ENCODE assay signal across 8 cellular contexts in genomic region chr22:24146791-24147353, GRCh38. TPM values are rescaled to one million over a fixed set of nuclear protein-coding genes. Genes with fewer than 3 reads are reported as not detected.
DNase-seq lines count a peak whose midpoint lies in the region; ATAC-seq and TF ChIP-seq lines count a peak whose summit lies in the region.

No MANE protein-coding gene starts in this region.

- peak; percentile 82 for DNase-seq in HT1080 (ENCODE audit: low read depth)
- peak; percentile 58 to 86 for DNase-seq in cardiac fibroblast (ENCODE audit: low read depth in 2 of 2)
- DNase-seq in erythroblast (lab: John Stamatoyannopoulos, UW), result no peak
- DNase-seq in activated CD4-positive, alpha-beta T cell treated with anti-CD3 and anti-CD28 coated beads for 48 hours, result no peak
- no peak for DNase-seq in cerebellar cortex (ENCODE audit: low spot score)

- peaks cover 26% of the 10 kb centered on the region for H3K4me1 ChIP-seq in mesodermal cell (ENCODE audit: control insufficient read depth, insufficient read depth, low read length, poor library complexity, severe bottlenecking)

- 65 to 82% methylated on average over 2 to 3 of the region's 4 CpGs for WGBS in mesodermal cell (ENCODE audit: insufficient coverage in 2 of 2), 2 experiments

- no peaks in the 10 kb centered on the region for H3K9me3 ChIP-seq in mesodermal cell (ENCODE audit: control insufficient read depth, low read length)

- TF ChIP-seq POLR2A in erythroblast (IDR thresholded peaks at IDR 0.05; ENCODE audit: low read length), result no peak

- peaks cover 11% of the 10 kb centered on the region for H3K36me3 ChIP-seq in mesodermal cell (ENCODE audit: control insufficient read depth, insufficient read depth, low read length)

- H3K4me3 ChIP-seq in cardiac fibroblast (replicated peaks in 1 of 2; ENCODE audit: low read depth in 2 of 2, low read length in 2 of 2) (no peak overlapping the region), mesodermal cell (ENCODE audit: extremely low read depth, insufficient read depth, low read length, poor library complexity, severe bottlenecking) (no peak overlapping the region)

- ATAC-seq in GM21447 (IDR thresholded peaks at IDR 0.05; ENCODE audit: unreplicated experiment), result no peak

- H3K27ac ChIP-seq in 22Rv1, result peak overlapping the region; percentile 74
- peak overlapping the region; percentile 65 for H3K27ac ChIP-seq in mesodermal cell (ENCODE audit: low read depth, low read length, severe bottlenecking)

- TF ChIP-seq CTCF in 22Rv1 (IDR thresholded peaks at IDR 0.05) (no peak), cardiac fibroblast (IDR thresholded peaks at IDR 0.05; ENCODE audit: low read depth, low read length) (no peak)

RNA-seq across cellular contexts. Expression of gene SUSD2, which starts 34.4 kb away (rescaled TPM):
- total RNA-seq in HT1080 (2014; rRNA removed; shearing (Covaris generic)), result 0.10 and 0.17 TPM in 2 replicates
- 0.03 TPM in 1 of 2 replicates, not detected in the other for polyA plus RNA-seq in HT1080 (2015; cell fraction: cytosol; rRNA removed)
- 0.03 and 0.20 TPM in 2 replicates for polyA plus RNA-seq in HT1080 (2015; cell fraction: nucleus; rRNA removed)
- 2.1 TPM for polyA plus RNA-seq in mesodermal cell (2013, experiment 1 of 2)
- polyA plus RNA-seq in mesodermal cell (2013, experiment 2 of 2), result 1.9 TPM

Comparison
In these comparisons a context has a peak if more than half of its experiments do, and no peak if none do; other contexts are left out.
1. DNase-seq: peak in HT1080 (single experiment) and cardiac fibroblast (2 of 2); none in erythroblast (0 of 2), activated CD4-positive, alpha-beta T cell treated with anti-CD3 and anti-CD28 coated beads for 48 hours (single experiment) and cerebellar cortex (single experiment).